In genomic region chr1:227734858-227735780, GRCh38 we compare ENCODE assay signal across 1 cellular context.
A peak's percentile ranks its signal among the peaks of the same experiment; 100 is the strongest.
TF ChIP-seq lines count a peak whose summit lies in the region.

TSS of gene JMJD4 (minus strand) at chr1:227735302. CDS start at chr1:227735273, 29 bp downstream.
TSS of gene SNAP47 (plus strand) at chr1:227735435. CDS start at chr1:227747737, 12,302 bp downstream.

TF ChIP-seq in HepG2, 621 proteins besides CTCF, POLR2A, EP300 and RAD21 (continued from another document and continues in another):
- TF ChIP-seq ZNF770 (CRISPR knock-in tag; IDR thresholded peaks at IDR 0.05) (peak; percentile 62; the same call in 1 of the 2 replicates), NR2C2 (CRISPR knock-in tag; IDR thresholded peaks at IDR 0.05; ENCODE audit: borderline replicate concordance) (peak; percentile 91), ZNF562 (CRISPR knock-in tag; IDR thresholded peaks at IDR 0.05; ENCODE audit: borderline replicate concordance) (no peak), ZSCAN25 (CRISPR knock-in tag; IDR thresholded peaks at IDR 0.05) (peak; percentile 70; the same call in 1 of the 2 replicates), KLF6 (CRISPR knock-in tag; IDR thresholded peaks at IDR 0.05) (peak; percentile 89; the same call in 1 of the 2 replicates), AFF4 (CRISPR knock-in tag; IDR thresholded peaks at IDR 0.05) (no peak), FOXJ3 (CRISPR knock-in tag; IDR thresholded peaks at IDR 0.05; ENCODE audit: borderline replicate concordance) (peak; percentile 49; the same call in 1 of the 2 replicates), ZNF331 (CRISPR knock-in tag; IDR thresholded peaks at IDR 0.05) (peak; percentile 96), SMARCE1 (IDR thresholded peaks at IDR 0.05; ENCODE audit: borderline replicate concordance) (no peak), ZNF276 (CRISPR knock-in tag; IDR thresholded peaks at IDR 0.05; ENCODE audit: low read depth) (no peak; the same call in 1 of the 2 replicates), TRAFD1 (CRISPR knock-in tag; IDR thresholded peaks at IDR 0.05; ENCODE audit: borderline replicate concordance) (no peak), ZBTB10 (CRISPR knock-in tag; IDR thresholded peaks at IDR 0.05; ENCODE audit: borderline replicate concordance) (no peak), ZNF780A (CRISPR knock-in tag; IDR thresholded peaks at IDR 0.05) (no peak), MEIS2 (CRISPR knock-in tag; IDR thresholded peaks at IDR 0.05) (peak; percentile 86), MAFF (IDR thresholded peaks at IDR 0.05; ENCODE audit: low read depth, low read length) (no peak), ZNF326 (CRISPR knock-in tag; IDR thresholded peaks at IDR 0.05; ENCODE audit: borderline replicate concordance) (no peak), ZNF7 (CRISPR knock-in tag; IDR thresholded peaks at IDR 0.05) (no peak), TCF12 (IDR thresholded peaks at IDR 0.05) (no peak), TCF12 (CRISPR knock-in tag; IDR thresholded peaks at IDR 0.05) (no peak; the same call in 1 of the 2 replicates), RNF219 (CRISPR knock-in tag; IDR thresholded peaks at IDR 0.05) (no peak; the same call in 1 of the 2 replicates), ZNF343 (CRISPR knock-in tag; IDR thresholded peaks at IDR 0.05) (peak; percentile 90; the same call in 1 of the 2 replicates), ZNF281 (CRISPR knock-in tag; IDR thresholded peaks at IDR 0.05; ENCODE audit: borderline replicate concordance) (0 out of 2 replicates have a peak, but pooled peaks have one; percentile 49), ZNF282 (IDR thresholded peaks at IDR 0.05; ENCODE audit: partially characterized antibody) (no peak), HIC2 (CRISPR knock-in tag; IDR thresholded peaks at IDR 0.05; ENCODE audit: low read depth) (peak; percentile 26; the same call in 1 of the 2 replicates), ZNF674 (CRISPR knock-in tag; IDR thresholded peaks at IDR 0.05; ENCODE audit: low read depth) (0 out of 2 replicates have a peak, but pooled peaks have one; percentile 57), AHR (CRISPR knock-in tag; IDR thresholded peaks at IDR 0.05) (peak; percentile 89)
